Comparison of ENCODE assay signal across 8 cellular contexts in the genomic region with DNA sequence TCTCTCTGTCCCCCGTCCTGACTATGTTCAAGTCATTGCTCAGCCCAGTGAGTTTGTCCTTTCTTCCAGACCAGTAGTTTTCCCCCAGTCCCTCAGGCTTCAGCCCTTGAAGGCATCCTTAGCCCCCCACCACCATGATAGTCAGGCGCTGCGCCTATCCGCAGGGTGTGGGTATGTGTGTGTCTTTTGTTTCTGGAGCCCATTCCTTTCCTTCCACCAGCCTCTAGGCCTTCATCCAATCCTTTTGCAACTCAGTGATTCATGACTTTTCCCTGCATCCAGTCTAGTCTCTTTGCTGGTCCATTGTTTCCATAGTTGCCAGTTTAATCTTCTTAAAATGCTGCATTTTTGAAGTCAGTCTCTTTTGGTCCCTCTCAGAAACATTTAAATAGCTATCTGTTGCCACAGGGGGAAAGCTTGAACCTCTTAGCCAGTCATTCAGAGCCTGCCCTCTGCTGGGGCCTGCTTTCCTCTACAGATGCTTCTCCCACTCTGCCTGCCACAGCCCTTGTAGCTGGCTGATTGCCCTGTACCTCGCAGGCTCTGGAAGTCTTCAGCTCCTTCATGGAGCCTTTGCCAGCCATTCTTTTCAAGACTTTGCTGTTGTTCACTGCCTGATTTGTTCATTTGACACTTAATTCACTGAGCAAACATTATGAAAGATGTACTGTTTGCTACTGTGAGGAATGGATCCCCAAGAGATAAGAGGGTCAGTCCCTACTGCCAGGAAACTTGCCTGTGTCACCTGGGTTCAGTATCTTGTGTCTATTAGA. TPM values are rescaled to one million over a fixed set of nuclear protein-coding genes. Genes with fewer than 3 reads are reported as not detected.
DNase-seq lines count a peak whose midpoint lies in the region; ATAC-seq and TF ChIP-seq lines count a peak whose summit lies in the region.

No MANE protein-coding gene starts in this region.

- DNase-seq in DMS114 treated with DMSO at 0.1 percent for 48 hours (lab: John Stamatoyannopoulos, UW; ENCODE audit: unreplicated experiment) (peak; percentile 68), HUDEP-2 (lab: John Stamatoyannopoulos, UW; ENCODE audit: unreplicated experiment in 76 of 76) (peak in 72 of 76 experiments; percentile 21 to 83 (median 62)), Peyer's patch (peak; percentile 47 to 83 (median 74)), foreskin keratinocyte (peak; percentile 42 to 66), nucleus accumbens (lab: John Stamatoyannopoulos, UW) (peak in 54 of 56 donors; percentile 4 to 89 (median 66))
- DNase-seq in activated effector memory CD4-positive, alpha-beta T cell treated with Interleukin-2 at 50 U/mL for 16 hours, result peak; percentile 39

- TF ChIP-seq CTCF in Peyer's patch (IDR thresholded peaks at IDR 0.05), result peak in 5 of 6 experiments; percentile 26 to 77 (median 74)
- peak; percentile 84 for TF ChIP-seq CTCF in foreskin keratinocyte (conservative IDR thresholded peaks at IDR 0.05)

- TF ChIP-seq POLR2A in Peyer's patch (IDR thresholded peaks at IDR 0.05), result no peak

- H3K27me3 ChIP-seq in Peyer's patch (no peaks in the 10 kb centered on the region), foreskin keratinocyte (no peaks in the 10 kb centered on the region)

- H3K36me3 ChIP-seq in Peyer's patch, result peaks cover 0 to 30% (median 0%) of the 10 kb centered on the region in 3 donors

- H3K27ac ChIP-seq in Peyer's patch (peak overlapping the region in 2 of 4 donors; percentile 8 to 52), foreskin keratinocyte (no peak overlapping the region), temporal lobe (ENCODE audit: low read depth, low read length) (peak overlapping the region; percentile 4)

- no peaks in the 10 kb centered on the region for H3K9me3 ChIP-seq in Peyer's patch

- H3K4me1 ChIP-seq in Peyer's patch (peaks cover 0 to 39% (median 8%) of the 10 kb centered on the region in 4 donors), foreskin keratinocyte (peaks cover 27% of the 10 kb centered on the region)

- no peak overlapping the region for H3K4me3 ChIP-seq in Peyer's patch

- ATAC-seq in GM21390 (IDR thresholded peaks at IDR 0.05; ENCODE audit: unreplicated experiment) (peak; percentile 88), foreskin keratinocyte (peak; percentile 84)

RNA-seq across cellular contexts. Expression of a gene that starts 55.9 kb away (rescaled TPM):
- total RNA-seq in Peyer's patch, result 10 to 100 TPM in 3 of 4 donors, 1 to 10 TPM in 1; 6.5 to 67.7 (median 21.5) TPM
- 13.9 and 20.1 TPM in 2 replicates for total RNA-seq in foreskin keratinocyte
- 3.5 and 4.1 TPM in 2 replicates for polyA plus RNA-seq in foreskin keratinocyte
- 17.0 TPM for total RNA-seq in temporal lobe

RNA-seq across cellular contexts. Expression of a gene that starts 57.3 kb away (rescaled TPM):
- 10 to 100 TPM; 10.7 to 30.5 (median 24.7) TPM for total RNA-seq in Peyer's patch
- 11.5 and 13.3 TPM in 2 replicates for total RNA-seq in foreskin keratinocyte
- polyA plus RNA-seq in foreskin keratinocyte, result 3.1 and 4.1 TPM in 2 replicates
- 19.2 TPM for total RNA-seq in temporal lobe
